Comparison of ENCODE assay signal across 40 cellular contexts in genomic region chr4:127741247-127741646, GRCh38. TPM values are rescaled to one million over a fixed set of nuclear protein-coding genes. Genes with fewer than 3 reads are reported as not detected.
"Had no signal": no experiment of that assay in that cellular context is flagged by ENCODE, and none has a peak within 500 bp of the region (broad histone marks: within the 10 kb centered on the region; RNA-seq: fewer than 3 reads in every experiment).

No MANE protein-coding gene starts in this region.

- H3K4me3 ChIP-seq: MG63 had no signal

- H3K27me3 ChIP-seq: MG63 had no signal

- H3K36me3 ChIP-seq: MG63 had no signal

- DNase-seq: Kasumi-1, MG63, MM.1S, MV-4-11, NCI-H1048, NCI-H1092, NCI-H1092 treated with DMSO at 0.1 percent for 48 hours, NCI-H1105, NCI-H1105 treated with DMSO at 0.1 percent for 48 hours, NCI-H1417, NCI-H1417 treated with DMSO at 0.1 percent for 48 hours, NCI-H1436, NCI-H1436 treated with DMSO at 0.1 percent for 48 hours, NCI-H146, NCI-H1694, NCI-H1694 treated with DMSO at 0.1 percent for 48 hours, NCI-H187, NCI-H187 treated with DMSO at 0.1 percent for 48 hours, NCI-H1930, NCI-H2029, NCI-H2029 treated with DMSO at 0.1 percent for 48 hours, NCI-H2081, NCI-H2081 treated with DMSO at 0.1 percent for 48 hours, NCI-H2107, NCI-H2171, NCI-H2171 treated with DMSO at 0.1 percent for 48 hours, NCI-H2227 treated with DMSO at 0.1 percent for 48 hours, NCI-H226, NCI-H345, NCI-H446, NCI-H446 treated with DMSO at 0.1 percent for 48 hours, NCI-H510A, NCI-H510A treated with DMSO at 0.1 percent for 48 hours, NCI-H524, NCI-H524 treated with DMSO at 0.1 percent for 48 hours, NCI-H526 had no signal

- H3K9me3 ChIP-seq: MG63 had no signal

RNA-seq across cellular contexts. Expression of gene SLC25A31, which starts 11.0 kb away (rescaled TPM):
- total RNA-seq: LHCN-M2, M059J, MCF 10A, NCI-H460 had no signal
